In genomic region chr9:110217656-110218099, GRCh38 we compare ENCODE assay signal across 10 cellular contexts. TPM values are rescaled to one million over a fixed set of nuclear protein-coding genes. Genes with fewer than 3 reads are reported as not detected.
DNase-seq lines count a peak whose midpoint lies in the region; ATAC-seq and TF ChIP-seq lines count a peak whose summit lies in the region.
"Had no signal": no experiment of that assay in that cellular context is flagged by ENCODE, and none has a peak within 500 bp of the region (broad histone marks: within the 10 kb centered on the region; RNA-seq: fewer than 3 reads in every experiment).

No MANE protein-coding gene starts in this region.

- H3K4me1 ChIP-seq in HEK293 (ENCODE audit: control insufficient read depth, insufficient read depth, low read length) (no peaks in the 10 kb centered on the region), Peyer's patch (peaks cover 0 to 10% (median 0%) of the 10 kb centered on the region in 4 donors), esophagus squamous epithelium (peaks cover 0 to 18% (median 0%) of the 10 kb centered on the region in 3 donors)
- H3K4me1 ChIP-seq: SJSA1 had no signal

- CTCF ChIA-PET in HEK293 (lab: Yijun Ruan, JAX): interaction anchor here (0.5 to 8.1 kb wide), 14 partner anchors 10 to 952 kb away, joined by 3 to 112 read pairs (median 4); no protein-coding TSS in a partner anchor

- intact Hi-C loops in esophagus squamous epithelium (cut with DNase I): no loop called here

- TF ChIP-seq POLR2A in Peyer's patch (IDR thresholded peaks at IDR 0.05): no peak
- no peak for TF ChIP-seq POLR2A in esophagus squamous epithelium (IDR thresholded peaks at IDR 0.05)

- H3K27me3 ChIP-seq in Peyer's patch: no peaks in the 10 kb centered on the region
- H3K27me3 ChIP-seq in esophagus squamous epithelium: no peaks in the 10 kb centered on the region
- H3K27me3 ChIP-seq: SJSA1 had no signal

- TF ChIP-seq CTCF in HEK293 (tag by site-specific recombination; IDR thresholded peaks at IDR 0.05): peak; percentile 25; the same call in 1 of the 2 replicates
- TF ChIP-seq CTCF in Peyer's patch (IDR thresholded peaks at IDR 0.05): peak; percentile 40 to 85 (median 80)
- peak; percentile 44 to 85 (median 76) for TF ChIP-seq CTCF in esophagus squamous epithelium (IDR thresholded peaks at IDR 0.05)
- no peak for TF ChIP-seq CTCF in omental fat pad (IDR thresholded peaks at IDR 0.05)

- H3K9me3 ChIP-seq in HEK293 (ENCODE audit: control insufficient read depth, insufficient read depth, low read depth, low read length): no peaks in the 10 kb centered on the region
- no peaks in the 10 kb centered on the region for H3K9me3 ChIP-seq in Peyer's patch
- no peaks in the 10 kb centered on the region for H3K9me3 ChIP-seq in esophagus squamous epithelium
- H3K9me3 ChIP-seq: SJSA1 had no signal

- DNase-seq in COLO668 (lab: John Stamatoyannopoulos, UW; ENCODE audit: unreplicated experiment) (peak; percentile 12), Peyer's patch (no peak), esophagus squamous epithelium (lab: John Stamatoyannopoulos, UW) (no peak), renal cortical epithelial cell (ENCODE audit: low read depth) (peak; percentile 64), omental fat pad (ENCODE audit: low spot score) (no peak)

- no peak overlapping the region for H3K4me3 ChIP-seq in HEK293 (ENCODE audit: low read depth, low read length)
- no peak overlapping the region for H3K4me3 ChIP-seq in Peyer's patch
- peak overlapping the region in 1 of 4 donors; percentile 29 for H3K4me3 ChIP-seq in esophagus squamous epithelium
- H3K4me3 ChIP-seq: SJSA1 had no signal

- H3K36me3 ChIP-seq in HEK293 (ENCODE audit: control insufficient read depth in 2 of 2, insufficient read depth in 1 of 2, low read length in 2 of 2) (no peaks in the 10 kb centered on the region), Peyer's patch (no peaks in the 10 kb centered on the region), esophagus squamous epithelium (no peaks in the 10 kb centered on the region)
- H3K36me3 ChIP-seq: SJSA1 had no signal

- POLR2A ChIA-PET in HEK293 (lab: Yijun Ruan, JAX): no interaction called here

- 5 to 28% methylated on average over 6 to 10 of the region's 10 CpGs for WGBS in esophagus squamous epithelium, 2 donors

- ATAC-seq in HG03280 (IDR thresholded peaks at IDR 0.05; ENCODE audit: unreplicated experiment): no peak
- ATAC-seq in HG03469 (IDR thresholded peaks at IDR 0.05; ENCODE audit: unreplicated experiment): no peak
- no peak for ATAC-seq in omental fat pad (ENCODE audit: low FRiP score)

- H3K27ac ChIP-seq in HEK293 (ENCODE audit: extremely low read depth, low read depth, low read length) (no peak overlapping the region), Peyer's patch (no peak overlapping the region), esophagus squamous epithelium (no peak overlapping the region)
- H3K27ac ChIP-seq: SJSA1 had no signal

TF ChIP-seq in HEK293, 187 proteins besides CTCF, POLR2A, EP300 and RAD21:
- TF ChIP-seq ZBTB44 (tag by site-specific recombination; IDR thresholded peaks at IDR 0.05) (no peak), ZNF654 (tag by site-specific recombination; IDR thresholded peaks at IDR 0.05; ENCODE audit: low read depth) (peak; percentile 54)

RNA-seq across cellular contexts. Expression of gene C9orf152, which starts 9.7 kb away (rescaled TPM):
- 10 to 100 TPM in 2 of 4 donors, 1 to 10 TPM in 2; 9.2 to 12.8 (median 10.9) TPM for total RNA-seq in Peyer's patch
- 1 to 10 TPM in 1 of 4 donors, under 1 TPM in 3; 0.41 to 3.4 (median 0.81) TPM for total RNA-seq in esophagus squamous epithelium
- not detected in 2 replicates for total RNA-seq in renal cortical epithelial cell
- total RNA-seq in omental fat pad: not detected
- total RNA-seq: mononuclear cell, SJSA1 had no signal

RNA-seq across cellular contexts. Expression of gene TXN, which starts 38.6 kb away (rescaled TPM):
- 100 to 1,000 TPM; 136 to 226 (median 178) TPM for total RNA-seq in Peyer's patch
- total RNA-seq in esophagus squamous epithelium: 100 to 1,000 TPM; 472 to 921 (median 819) TPM
- total RNA-seq in renal cortical epithelial cell: 104 and 341 TPM in 2 replicates
- total RNA-seq in omental fat pad: 100 to 1,000 TPM; 100 to 216 (median 162) TPM

Comparison
In these comparisons a context has a peak if more than half of its experiments do, and no peak if none do; other contexts are left out.
1. DNase-seq: peak in COLO668 (single experiment) and renal cortical epithelial cell (single experiment); none in Peyer's patch (0 of 3), esophagus squamous epithelium (single experiment) and omental fat pad (single experiment).
2. CTCF ChIP-seq: peak in HEK293 (single experiment), Peyer's patch (6 of 6) and esophagus squamous epithelium (6 of 6); none in omental fat pad (0 of 3).